In genomic region chr20:32441638-32442037, GRCh38 we compare ENCODE assay signal across 30 cellular contexts.
DNase-seq lines count a peak whose midpoint lies in the region; ATAC-seq and TF ChIP-seq lines count a peak whose summit lies in the region.
"Had no signal": no experiment of that assay in that cellular context is flagged by ENCODE, and none has a peak within 500 bp of the region (broad histone marks: within the 10 kb centered on the region; RNA-seq: fewer than 3 reads in every experiment).

No MANE protein-coding gene starts in this region.

- no peaks in the 10 kb centered on the region for H3K27me3 Mint-ChIP-seq in activated T-cell treated with anti-CD3 and anti-CD28 coated beads, Interleukin-2, amount 50 U/mL, for 72 hours (ENCODE audit: low read depth)
- no peaks in the 10 kb centered on the region for H3K27me3 Mint-ChIP-seq in activated naive CD8-positive, alpha-beta T cell treated with anti-CD3 and anti-CD28 coated beads for 36 hours
- H3K27me3 Mint-ChIP-seq: activated naive CD8-positive, alpha-beta T cell treated with anti-CD3 and anti-CD28 coated beads, Interleukin-2, amount 10 ng/mL, durations not matched to agents 7 days and 5 days had no signal

- intact Hi-C loops in sigmoid colon (cut with DNase I) = no loop called here

- 91 to 94% methylated on average over 4 of the region's 4 CpGs for WGBS in sigmoid colon, 2 donors

- TF ChIP-seq POLR2A in sigmoid colon (IDR thresholded peaks at IDR 0.05) = no peak

- no peaks in the 10 kb centered on the region for H3K9me3 Mint-ChIP-seq in activated T-cell treated with anti-CD3 and anti-CD28 coated beads, Interleukin-2, amount 50 U/mL, for 72 hours
- no peaks in the 10 kb centered on the region for H3K9me3 Mint-ChIP-seq in activated naive CD8-positive, alpha-beta T cell treated with anti-CD3 and anti-CD28 coated beads for 36 hours
- H3K9me3 Mint-ChIP-seq: activated naive CD8-positive, alpha-beta T cell treated with anti-CD3 and anti-CD28 coated beads, Interleukin-2, amount 10 ng/mL, durations not matched to agents 7 days and 5 days had no signal

- no peak for DNase-seq in activated T-cell treated with anti-CD3 and anti-CD28 coated beads, Interleukin-2, amount 50 U/mL, for 72 hours
- DNase-seq in activated T-cell treated with anti-CD3 and anti-CD28 coated beads, Interleukin-2, amount 50 U/mL, for 1 hour = no peak
- DNase-seq in RWPE2 (ENCODE audit: low spot score) (peak; percentile 58), islet precursor cell (peak; percentile 59), sigmoid colon (peak; percentile 11), AG08395 (ENCODE audit: low spot score) (no peak)
- DNase-seq in activated naive CD8-positive, alpha-beta T cell treated with anti-CD3 and anti-CD28 coated beads for 36 hours = no peak
- DNase-seq: ACHN; activated CD4-positive, alpha-beta T cell treated with anti-CD3 and anti-CD28 coated beads, Interleukin-2, amount 50 U/mL, for 48 hours; activated CD4-positive, CD25-positive, alpha-beta regulatory T cell; activated naive CD8-positive, alpha-beta T cell treated with anti-CD3 and anti-CD28 coated beads, Interleukin-2, amount 10 ng/mL, durations not matched to agents 7 days and 5 days; central memory CD4-positive, alpha-beta T cell; COR-L47; dermis blood vessel endothelial cell; DMS79; gastrocnemius medialis; GF-D8; HCEC 1CT; KBM-7; left cardiac atrium; NCI-H1105; NCI-H2029; SIG-M5; substantia nigra; upper lobe of right lung had no signal

- peak overlapping the region; percentile 13 for H3K27ac Mint-ChIP-seq in activated T-cell treated with anti-CD3 and anti-CD28 coated beads, Interleukin-2, amount 50 U/mL, for 72 hours
- H3K27ac Mint-ChIP-seq in activated naive CD8-positive, alpha-beta T cell treated with anti-CD3 and anti-CD28 coated beads for 36 hours = no peak overlapping the region

- H3K27ac ChIP-seq in RWPE2 (ENCODE audit: poor library complexity, severe bottlenecking) (no peak overlapping the region), sigmoid colon (no peak overlapping the region)
- H3K27ac ChIP-seq: ascending aorta, BLaER1, gastrocnemius medialis, Peyer's patch, upper lobe of right lung had no signal

- ATAC-seq in activated T-cell treated with anti-CD3 and anti-CD28 coated beads, Interleukin-2, amount 50 U/mL, for 72 hours (replicated peaks in 1 of 2) = no peak
- no peak for ATAC-seq in RWPE2 (ENCODE audit: low read depth)
- ATAC-seq in GM19328 (IDR thresholded peaks at IDR 0.05; ENCODE audit: unreplicated experiment) = no peak
- ATAC-seq: gastrocnemius medialis, left cardiac atrium, upper lobe of right lung had no signal

- H3K36me3 ChIP-seq in RWPE2 (ENCODE audit: low read depth) (peaks cover 68% of the 10 kb centered on the region), sigmoid colon (peaks cover 15 to 91% (median 28%) of the 10 kb centered on the region in 4 donors)

- H3K36me3 Mint-ChIP-seq in activated T-cell treated with anti-CD3 and anti-CD28 coated beads, Interleukin-2, amount 50 U/mL, for 72 hours (ENCODE audit: insufficient read depth in 2 of 2) = peaks cover 13 to 14% of the 10 kb centered on the region in 2 donors
- peaks cover 25% of the 10 kb centered on the region for H3K36me3 Mint-ChIP-seq in activated naive CD8-positive, alpha-beta T cell treated with anti-CD3 and anti-CD28 coated beads for 36 hours

- H3K9me3 ChIP-seq in RWPE2 (ENCODE audit: severe bottlenecking) = no peaks in the 10 kb centered on the region
- H3K9me3 ChIP-seq in sigmoid colon = no peaks in the 10 kb centered on the region
- H3K9me3 ChIP-seq: ascending aorta, BLaER1, gastrocnemius medialis, Peyer's patch, upper lobe of right lung had no signal

- TF ChIP-seq CTCF in RWPE2 (IDR thresholded peaks at IDR 0.05; ENCODE audit: poor library complexity, severe bottlenecking) = no peak
- TF ChIP-seq CTCF in sigmoid colon (IDR thresholded peaks at IDR 0.05) = no peak

- H3K4me1 ChIP-seq in RWPE2 (ENCODE audit: insufficient read depth, poor library complexity, severe bottlenecking) (no peaks in the 10 kb centered on the region), sigmoid colon (peaks cover 0 to 22% (median 14%) of the 10 kb centered on the region in 4 donors)

- TF ChIP-seq EP300 in sigmoid colon (IDR thresholded peaks at IDR 0.05) = no peak

- H3K27me3 ChIP-seq in RWPE2 (ENCODE audit: insufficient read depth, poor library complexity, severe bottlenecking) = no peaks in the 10 kb centered on the region
- no peaks in the 10 kb centered on the region for H3K27me3 ChIP-seq in sigmoid colon
- H3K27me3 ChIP-seq: ascending aorta, BLaER1, gastrocnemius medialis, Peyer's patch, upper lobe of right lung had no signal

- peaks cover 24% of the 10 kb centered on the region for H3K4me1 Mint-ChIP-seq in activated T-cell treated with anti-CD3 and anti-CD28 coated beads, Interleukin-2, amount 50 U/mL, for 72 hours (ENCODE audit: low read depth)
- H3K4me1 Mint-ChIP-seq in activated naive CD8-positive, alpha-beta T cell treated with anti-CD3 and anti-CD28 coated beads for 36 hours = peaks cover 48% of the 10 kb centered on the region

- no peak overlapping the region for H3K4me3 Mint-ChIP-seq in activated T-cell treated with anti-CD3 and anti-CD28 coated beads, Interleukin-2, amount 50 U/mL, for 72 hours
- H3K4me3 Mint-ChIP-seq in activated naive CD8-positive, alpha-beta T cell treated with anti-CD3 and anti-CD28 coated beads for 36 hours = no peak overlapping the region
- H3K4me3 Mint-ChIP-seq: activated naive CD8-positive, alpha-beta T cell treated with anti-CD3 and anti-CD28 coated beads, Interleukin-2, amount 10 ng/mL, durations not matched to agents 7 days and 5 days had no signal

- H3K4me3 ChIP-seq in RWPE2 (ENCODE audit: severe bottlenecking) (no peak overlapping the region), sigmoid colon (no peak overlapping the region)
- H3K4me3 ChIP-seq: ascending aorta, BLaER1, gastrocnemius medialis, Peyer's patch, smooth muscle cell, upper lobe of right lung had no signal

Comparison
In these comparisons a context has a peak if more than half of its experiments do, and no peak if none do; other contexts are left out.
1. DNase-seq: peak in RWPE2 (single experiment), islet precursor cell (single experiment) and sigmoid colon (single experiment); none in activated T-cell treated with anti-CD3 and anti-CD28 coated beads, Interleukin-2, amount 50 U/mL, for 72 hours (0 of 2), activated T-cell treated with anti-CD3 and anti-CD28 coated beads, Interleukin-2, amount 50 U/mL, for 1 hour (single experiment), AG08395 (single experiment) and activated naive CD8-positive, alpha-beta T cell treated with anti-CD3 and anti-CD28 coated beads for 36 hours (single experiment).